8 cellular contexts compared by ENCODE assay signal in the genomic region with DNA sequence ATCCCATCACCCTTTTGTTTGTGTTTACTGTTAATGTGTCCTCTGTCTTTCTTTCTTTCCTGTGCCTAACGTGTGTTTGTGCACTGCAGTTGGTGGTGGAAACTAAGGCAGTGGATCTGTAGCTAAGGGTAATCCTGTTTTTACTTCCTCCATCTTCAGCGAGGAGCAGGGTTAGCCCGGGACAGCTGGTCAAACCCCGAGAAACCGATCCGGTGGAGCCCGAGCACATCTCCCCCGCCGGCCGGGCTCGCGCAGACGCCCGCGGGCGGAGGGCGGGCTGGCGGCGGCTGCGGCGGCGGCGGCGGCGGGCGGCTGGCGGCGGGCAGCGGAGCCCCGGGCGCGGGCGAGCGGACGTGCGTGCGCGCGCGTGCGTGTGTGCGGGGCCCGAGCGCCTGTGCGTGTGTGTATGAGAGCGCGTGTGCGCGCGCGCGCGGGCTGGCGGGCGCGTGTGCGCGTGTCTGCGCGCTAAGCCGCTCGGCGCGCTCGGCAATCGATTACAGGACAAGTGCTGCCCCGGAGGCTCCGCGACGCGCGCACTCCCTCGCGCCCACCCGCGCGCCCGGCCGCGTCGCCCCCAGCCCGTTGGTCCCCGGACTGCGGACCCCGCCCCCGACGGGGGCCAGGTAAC. TPM values are rescaled to one million over a fixed set of nuclear protein-coding genes. Genes with fewer than 3 reads are reported as not detected.
DNase-seq lines count a peak whose midpoint lies in the region; ATAC-seq, FAIRE-seq and TF ChIP-seq lines count a peak whose summit lies in the region.

A gene (minus strand): TSS at position 176 of the 628 bp plus-strand sequence. CDS start 2,983 bp downstream, outside the sequence.

- H3K36me3 Mint-ChIP-seq in activated naive CD8-positive, alpha-beta T cell: no peaks in the 10 kb centered on the region

- intact Hi-C loops in Right ventricle myocardium superior (cut with DNase I): loop anchor here (5.0 kb wide), 2 partner anchors 374 to 464 kb away; no protein-coding TSS in a partner anchor
- intact Hi-C loops in pancreas (cut with DNase I): loop anchor here in 2 of 3 donors (5.0 to 10.0 kb wide), 2 partner anchors 374 to 377 kb away; no protein-coding TSS in a partner anchor
- intact Hi-C loops in thyroid gland (cut with DNase I): no loop called here

- H3K4me3 Mint-ChIP-seq in activated naive CD8-positive, alpha-beta T cell: peak within 1 kb of the TSS; percentile 95

- no peak for TF ChIP-seq CTCF in pancreas (IDR thresholded peaks at IDR 0.05)
- TF ChIP-seq CTCF in thyroid gland (IDR thresholded peaks at IDR 0.05): no peak

- in situ Hi-C loops in HAP-1 (cut with MboI; ENCODE audit: low sequenced_read_pairs): no loop called here

- FAIRE-seq in pancreas (lab: Jason Lieb, UNC): no peak

- H3K9ac ChIP-seq in SK-N-MC (ENCODE audit: insufficient read length): peak within 1 kb of the TSS; percentile 92

- H3K4me1 ChIP-seq in HAP-1: peaks cover 6% of the 10 kb centered on the region
- peaks cover 0 to 18% (median 4%) of the 10 kb centered on the region in 3 donors for H3K4me1 ChIP-seq in pancreas
- H3K4me1 ChIP-seq in thyroid gland: peaks cover 15 to 37% of the 10 kb centered on the region in 2 donors

- H3K9me3 Mint-ChIP-seq in activated naive CD8-positive, alpha-beta T cell (ENCODE audit: low read depth): no peaks in the 10 kb centered on the region

- H3K36me3 ChIP-seq in HAP-1 (replicated peaks) (no peaks in the 10 kb centered on the region), MG63 (no peaks in the 10 kb centered on the region), SK-N-MC (ENCODE audit: insufficient read depth, low read length) (peaks cover 8% of the 10 kb centered on the region; the same call in 1 of the 2 replicates), pancreas (no peaks in the 10 kb centered on the region), thyroid gland (no peaks in the 10 kb centered on the region)

- peaks cover 46% of the 10 kb centered on the region for H3K4me1 Mint-ChIP-seq in activated naive CD8-positive, alpha-beta T cell (ENCODE audit: low read depth)

- H3K9me3 ChIP-seq in HAP-1: no peaks in the 10 kb centered on the region
- no peaks in the 10 kb centered on the region for H3K9me3 ChIP-seq in MG63
- H3K9me3 ChIP-seq in SK-N-MC (ENCODE audit: low read depth, low read length): no peaks in the 10 kb centered on the region
- no peaks in the 10 kb centered on the region for H3K9me3 ChIP-seq in pancreas
- no peaks in the 10 kb centered on the region for H3K9me3 ChIP-seq in thyroid gland

- H3K27ac ChIP-seq in SK-N-MC: peak within 1 kb of the TSS; percentile 96
- peak within 1 kb of the TSS; percentile 92 to 98 (median 95) for H3K27ac ChIP-seq in pancreas
- H3K27ac ChIP-seq in thyroid gland: peak within 1 kb of the TSS; percentile 94 to 98 (median 98)

- H3K27ac Mint-ChIP-seq in activated naive CD8-positive, alpha-beta T cell: peak within 1 kb of the TSS; percentile 88

- TF ChIP-seq POLR2A in thyroid gland (IDR thresholded peaks at IDR 0.05): peak; percentile 43 to 86

- H3K27me3 ChIP-seq in HAP-1 (ENCODE audit: low read depth) (peaks cover 51% of the 10 kb centered on the region), MG63 (no peaks in the 10 kb centered on the region), pancreas (no peaks in the 10 kb centered on the region), thyroid gland (no peaks in the 10 kb centered on the region)

- ATAC-seq in Right ventricle myocardium superior (ENCODE audit: poor library complexity): peak; percentile 97
- ATAC-seq in pancreas: peak; percentile 82 to 92 (median 90)

- DNase-seq in GDM1 (lab: John Stamatoyannopoulos, UW): peak; percentile 35
- DNase-seq in HAP-1 (ENCODE audit: low spot score in 2 of 2): peak; percentile 51 to 76
- peak; percentile 87 for DNase-seq in MG63
- peak; percentile 51 for DNase-seq in SK-N-MC (ENCODE audit: low read depth, low spot score)
- peak; percentile 91 for DNase-seq in Right ventricle myocardium superior
- DNase-seq in pancreas: peak; percentile 83 to 91 (median 84)
- DNase-seq in thyroid gland: peak; percentile 84 to 87

- H3K4me3 ChIP-seq in HAP-1: peak within 1 kb of the TSS; percentile 46
- peak within 1 kb of the TSS; percentile 73 for H3K4me3 ChIP-seq in MG63
- peak within 1 kb of the TSS; percentile 96 for H3K4me3 ChIP-seq in SK-N-MC
- H3K4me3 ChIP-seq in pancreas: peak within 1 kb of the TSS; percentile 57 to 83 (median 80)
- peak within 1 kb of the TSS; percentile 63 to 72 (median 72) for H3K4me3 ChIP-seq in thyroid gland (replicated peaks in 1 of 3)

- H3K27me3 Mint-ChIP-seq in activated naive CD8-positive, alpha-beta T cell: peaks cover 17% of the 10 kb centered on the region

- 1% methylated on average over 42 to 87 of the region's 87 CpGs for WGBS in pancreas, 2 donors
- WGBS in thyroid gland, 2 donors: 0% methylated on average over 12 to 30 of the region's 87 CpGs

RNA-seq across cellular contexts. Expression of the gene that starts here (rescaled TPM):
- 2.5 and 5.2 TPM in 2 replicates for total RNA-seq in MG63 (2014; rRNA removed; shearing (Covaris generic); ENCODE audit: low replicate concordance)
- total RNA-seq in Right ventricle myocardium superior (4.3 TPM), pancreas (1 to 10 TPM; 3.0 to 8.6 (median 3.3) TPM), thyroid gland (10 to 100 TPM; 25.3 to 84.8 (median 47.2) TPM)
- polyA plus RNA-seq in pancreas: 1 to 10 TPM in 1 of 2 donors, under 1 TPM in 1; 0.65 to 1.1 TPM

Comparison
In these comparisons a context has a peak if more than half of its experiments do, and no peak if none do; other contexts are left out.
1. Peak in every context shown above with its lines: DNase-seq, ATAC-seq, H3K4me3 ChIP-seq and H3K27ac ChIP-seq.
2. DNase-seq: peak in every context shown above with its lines; median percentile 91 in Right ventricle myocardium superior; 87 in MG63; 86 in thyroid gland; 84 in pancreas; 64 in HAP-1; 51 in SK-N-MC; 35 in GDM1.
3. H3K4me3 ChIP-seq: peak in every context shown above with its lines; median percentile 96 in SK-N-MC; 80 in pancreas; 73 in MG63; 72 in thyroid gland; 46 in HAP-1.